Comparison of ENCODE assay signal across 9 cellular contexts in genomic region chr11:131867457-131868257, GRCh38.
DNase-seq lines count a peak whose midpoint lies in the region; ATAC-seq and TF ChIP-seq lines count a peak whose summit lies in the region.
"Had no signal": no experiment of that assay in that cellular context is flagged by ENCODE, and none has a peak within 500 bp of the region (broad histone marks: within the 10 kb centered on the region; RNA-seq: fewer than 3 reads in every experiment).

No MANE protein-coding gene starts in this region.

- H3K27ac Mint-ChIP-seq in activated CD4-positive, alpha-beta T cell treated with anti-CD3 and anti-CD28 coated beads for 36 hours, result no peak overlapping the region
- no peak overlapping the region for H3K27ac Mint-ChIP-seq in activated T-helper 2 cell treated with anti-CD3 and anti-CD28 coated beads, Interferon-gamma antibody, Interleukin-2, Interleukin-4, amounts not matched to agents 10 μg/mL and 5 μg/mL and 100 μg/mL, durations not matched to agents 14 hours and 24 hours and 36 hours
- H3K27ac Mint-ChIP-seq: dendritic cell treated with granulocyte-macrophage colony-stimulating factor and Interleukin-4, amounts not matched to agents 40 ng/mL and 50 ng/mL, for 4 days had no signal

- H3K36me3 Mint-ChIP-seq in activated CD4-positive, alpha-beta T cell treated with anti-CD3 and anti-CD28 coated beads for 36 hours (ENCODE audit: low read depth), result no peaks in the 10 kb centered on the region
- H3K36me3 Mint-ChIP-seq in activated T-helper 2 cell treated with anti-CD3 and anti-CD28 coated beads, Interferon-gamma antibody, Interleukin-2, Interleukin-4, amounts not matched to agents 10 μg/mL and 5 μg/mL and 100 μg/mL, durations not matched to agents 14 hours and 24 hours and 36 hours (ENCODE audit: low read depth), result no peaks in the 10 kb centered on the region

- no peaks in the 10 kb centered on the region for H3K9me3 ChIP-seq in right atrium auricular region
- H3K9me3 ChIP-seq in sigmoid colon, result no peaks in the 10 kb centered on the region

- intact Hi-C loops in activated CD4-positive, alpha-beta T cell treated with anti-CD3 and anti-CD28 coated beads for 36 hours (cut with DNase I, micrococcal nuclease), result no loop called here
- intact Hi-C loops in sigmoid colon (cut with DNase I), result loop anchor here (1.0 to 5.0 kb wide), 4 partner anchors 45 to 1195 kb away; no protein-coding TSS in a partner anchor
- intact Hi-C loops in activated T-helper 2 cell treated with anti-CD3 and anti-CD28 coated beads, Interferon-gamma antibody, Interleukin-2, Interleukin-4, amounts not matched to agents 10 μg/mL and 5 μg/mL and 100 μg/mL, durations not matched to agents 14 hours and 24 hours and 36 hours (cut with micrococcal nuclease), result no loop called here

- H3K36me3 ChIP-seq in right atrium auricular region (no peaks in the 10 kb centered on the region), sigmoid colon (no peaks in the 10 kb centered on the region)

- H3K27ac ChIP-seq in right atrium auricular region (no peak overlapping the region), sigmoid colon (no peak overlapping the region)

- no peak overlapping the region for H3K4me3 Mint-ChIP-seq in activated CD4-positive, alpha-beta T cell treated with anti-CD3 and anti-CD28 coated beads for 36 hours
- no peak overlapping the region for H3K4me3 Mint-ChIP-seq in activated T-helper 2 cell treated with anti-CD3 and anti-CD28 coated beads, Interferon-gamma antibody, Interleukin-2, Interleukin-4, amounts not matched to agents 10 μg/mL and 5 μg/mL and 100 μg/mL, durations not matched to agents 14 hours and 24 hours and 36 hours (ENCODE audit: low read depth)
- H3K4me3 Mint-ChIP-seq: dendritic cell treated with granulocyte-macrophage colony-stimulating factor and Interleukin-4, amounts not matched to agents 40 ng/mL and 50 ng/mL, for 4 days had no signal

- 48 to 60% methylated on average over 10 of the region's 10 CpGs for WGBS in sigmoid colon, 2 donors

- CTCF ChIA-PET in activated CD4-positive, alpha-beta T cell treated with anti-CD3 and anti-CD28 coated beads for 36 hours (lab: Charles Lee), result interaction anchor here (0.6 kb wide), 1 partner anchor 24 kb away, joined by 3 read pairs; no protein-coding TSS in a partner anchor

- H3K4me1 ChIP-seq in right atrium auricular region (no peaks in the 10 kb centered on the region), sigmoid colon (no peaks in the 10 kb centered on the region)

- no peak for TF ChIP-seq EP300 in sigmoid colon (IDR thresholded peaks at IDR 0.05)

- H3K4me1 Mint-ChIP-seq in activated CD4-positive, alpha-beta T cell treated with anti-CD3 and anti-CD28 coated beads for 36 hours, result no peaks in the 10 kb centered on the region
- no peaks in the 10 kb centered on the region for H3K4me1 Mint-ChIP-seq in activated T-helper 2 cell treated with anti-CD3 and anti-CD28 coated beads, Interferon-gamma antibody, Interleukin-2, Interleukin-4, amounts not matched to agents 10 μg/mL and 5 μg/mL and 100 μg/mL, durations not matched to agents 14 hours and 24 hours and 36 hours (ENCODE audit: low read depth)

- no peak for ATAC-seq in activated CD4-positive, alpha-beta T cell treated with anti-CD3 and anti-CD28 coated beads for 36 hours
- peak; percentile 67 for ATAC-seq in HG02678 (IDR thresholded peaks at IDR 0.05; ENCODE audit: unreplicated experiment)

- H3K27me3 ChIP-seq in right atrium auricular region (no peaks in the 10 kb centered on the region), sigmoid colon (no peaks in the 10 kb centered on the region)

- peak; percentile 40 for DNase-seq in activated CD4-positive, alpha-beta T cell treated with anti-CD3 and anti-CD28 coated beads for 36 hours
- DNase-seq in activated CD4-positive, alpha-beta T cell treated with anti-CD3 and anti-CD28 coated beads, Interleukin-2, amount 50 U/mL, for 4 hours, result no peak
- peak; percentile 83 to 85 for DNase-seq in NCI-H2081 (lab: John Stamatoyannopoulos, UW)
- DNase-seq in amniotic stem cell (lab: John Stamatoyannopoulos, UW), result peak; percentile 75
- peak; percentile 87 for DNase-seq in right atrium auricular region (ENCODE audit: low spot score)
- peak; percentile 84 for DNase-seq in sigmoid colon
- DNase-seq in activated T-helper 2 cell treated with anti-CD3 and anti-CD28 coated beads, Interferon-gamma antibody, Interleukin-2, Interleukin-4, amounts not matched to agents 10 μg/mL and 5 μg/mL and 100 μg/mL, durations not matched to agents 14 hours and 24 hours and 36 hours (ENCODE audit: low spot score), result no peak

- no peaks in the 10 kb centered on the region for H3K27me3 Mint-ChIP-seq in activated CD4-positive, alpha-beta T cell treated with anti-CD3 and anti-CD28 coated beads for 36 hours
- H3K27me3 Mint-ChIP-seq in activated T-helper 2 cell treated with anti-CD3 and anti-CD28 coated beads, Interferon-gamma antibody, Interleukin-2, Interleukin-4, amounts not matched to agents 10 μg/mL and 5 μg/mL and 100 μg/mL, durations not matched to agents 14 hours and 24 hours and 36 hours (ENCODE audit: low read depth), result no peaks in the 10 kb centered on the region

- peak; percentile 53 to 83 for TF ChIP-seq CTCF in right atrium auricular region (IDR thresholded peaks at IDR 0.05)
- TF ChIP-seq CTCF in sigmoid colon (IDR thresholded peaks at IDR 0.05), result peak; percentile 53 to 71 (median 61)

- peaks cover 3% of the 10 kb centered on the region for H3K9me3 Mint-ChIP-seq in activated CD4-positive, alpha-beta T cell treated with anti-CD3 and anti-CD28 coated beads for 36 hours (ENCODE audit: low read depth)
- H3K9me3 Mint-ChIP-seq in activated T-helper 2 cell treated with anti-CD3 and anti-CD28 coated beads, Interferon-gamma antibody, Interleukin-2, Interleukin-4, amounts not matched to agents 10 μg/mL and 5 μg/mL and 100 μg/mL, durations not matched to agents 14 hours and 24 hours and 36 hours, result peaks cover 4% of the 10 kb centered on the region
- H3K9me3 Mint-ChIP-seq: dendritic cell treated with granulocyte-macrophage colony-stimulating factor and Interleukin-4, amounts not matched to agents 40 ng/mL and 50 ng/mL, for 4 days had no signal

- POLR2A ChIA-PET in activated CD4-positive, alpha-beta T cell treated with anti-CD3 and anti-CD28 coated beads for 36 hours (lab: Charles Lee), result no interaction called here

- H3K4me3 ChIP-seq in right atrium auricular region (no peak overlapping the region), sigmoid colon (no peak overlapping the region)

- no peak for TF ChIP-seq POLR2A in sigmoid colon (IDR thresholded peaks at IDR 0.05)

Comparison
In these comparisons a context has a peak if more than half of its experiments do, and no peak if none do; other contexts are left out.
1. DNase-seq: peak in activated CD4-positive, alpha-beta T cell treated with anti-CD3 and anti-CD28 coated beads for 36 hours (single experiment), NCI-H2081 (2 of 2), amniotic stem cell (single experiment), right atrium auricular region (single experiment) and sigmoid colon (single experiment); none in activated CD4-positive, alpha-beta T cell treated with anti-CD3 and anti-CD28 coated beads, Interleukin-2, amount 50 U/mL, for 4 hours (0 of 2) and activated T-helper 2 cell treated with anti-CD3 and anti-CD28 coated beads, Interferon-gamma antibody, Interleukin-2, Interleukin-4, amounts not matched to agents 10 μg/mL and 5 μg/mL and 100 μg/mL, durations not matched to agents 14 hours and 24 hours and 36 hours (single experiment).